In the genomic region with DNA sequence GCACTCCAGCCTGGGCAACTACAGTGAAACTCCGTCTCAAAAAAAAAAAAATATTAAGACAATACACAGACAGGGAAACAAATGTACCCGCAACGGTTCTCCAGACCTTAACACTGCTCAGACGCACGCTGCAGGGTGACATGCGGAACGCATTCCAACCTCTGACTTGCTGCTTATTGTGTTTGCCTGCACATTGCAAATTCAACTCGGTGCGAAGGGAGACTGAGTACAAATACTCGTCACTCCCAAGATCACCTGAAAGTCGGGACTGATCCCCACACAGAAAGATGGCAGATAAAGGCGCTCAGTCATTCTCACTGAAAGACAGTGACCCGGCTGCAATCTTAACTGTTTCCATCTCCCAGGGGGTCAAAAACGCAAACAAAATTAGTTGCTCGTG, we compare ENCODE assay signal across 8 cellular contexts. TPM values are rescaled to one million over a fixed set of nuclear protein-coding genes. Genes with fewer than 3 reads are reported as not detected.
DNase-seq lines count a peak whose midpoint lies in the region; ATAC-seq and TF ChIP-seq lines count a peak whose summit lies in the region.

No MANE protein-coding gene starts in this region.

- H3K4me3 ChIP-seq in right cardiac atrium (ENCODE audit: low read length) (peak overlapping the region; percentile 87), skeletal muscle tissue (ENCODE audit: low read length in 3 of 3) (peak overlapping the region; percentile 85 to 89 (median 87))

- ATAC-seq in right cardiac atrium (no peak), GM19397 (IDR thresholded peaks at IDR 0.05; ENCODE audit: unreplicated experiment) (no peak), HG03521 (IDR thresholded peaks at IDR 0.05; ENCODE audit: unreplicated experiment) (no peak), GM18873 (IDR thresholded peaks at IDR 0.05; ENCODE audit: low FRiP score, unreplicated experiment) (no peak)

- H2AK5ac ChIP-seq in H9 (ENCODE audit: insufficient read length, low read length), result no peak overlapping the region

- no peak for TF ChIP-seq CTCF in H9 (conservative IDR thresholded peaks at IDR 0.05)
- TF ChIP-seq CTCF in VCaP (conservative IDR thresholded peaks at IDR 0.05), result no peak

- no peak overlapping the region for H3K56ac ChIP-seq in H9 (ENCODE audit: insufficient read length, low read depth, low read length)

- H2BK5ac ChIP-seq in H9 (ENCODE audit: insufficient read length, low read length), result no peak overlapping the region

- peaks cover 11% of the 10 kb centered on the region for H3K23me2 ChIP-seq in H9 (ENCODE audit: insufficient read length, low read depth, low read length, poor library complexity, severe bottlenecking)

- no peak overlapping the region for H2BK20ac ChIP-seq in H9 (ENCODE audit: low read depth, low read length, poor library complexity, severe bottlenecking)

- H3K27ac ChIP-seq in H9 (ENCODE audit: insufficient read length, low read depth, low read length) (no peak overlapping the region), VCaP (peak overlapping the region; percentile 77), right cardiac atrium (ENCODE audit: low read length) (no peak overlapping the region), skeletal muscle tissue (ENCODE audit: low read depth, low read length) (peak overlapping the region; percentile 93)

- H2BK12ac ChIP-seq in H9 (ENCODE audit: insufficient read length, low read depth, low read length), result no peak overlapping the region

- H3K9me3 Mint-ChIP-seq in H9, result peaks cover 16 to 26% of the 10 kb centered on the region in 2 experiments

- no peak overlapping the region for H3K27ac Mint-ChIP-seq in H9

- H3K27me3 Mint-ChIP-seq in H9 (ENCODE audit: low read depth), result peaks cover 26% of the 10 kb centered on the region

- H2AFZ ChIP-seq in H9 (ENCODE audit: low read length), result no peak overlapping the region

- intact Hi-C loops in right cardiac atrium (cut with DNase I), result no loop called here

- H3K4me1 ChIP-seq in H9 (ENCODE audit: insufficient read depth, low read length) (peaks cover 4% of the 10 kb centered on the region), right cardiac atrium (ENCODE audit: control insufficient read depth, insufficient read depth, low read length) (no peaks in the 10 kb centered on the region), skeletal muscle tissue (ENCODE audit: control insufficient read depth in 3 of 3, insufficient read depth in 3 of 3, low read length in 3 of 3) (peaks cover 18 to 42% (median 23%) of the 10 kb centered on the region in 3 donors)

- no peak overlapping the region for H3K18ac ChIP-seq in H9 (ENCODE audit: insufficient read length, low read depth, low read length)

- DNase-seq in H9 (no peak), right cardiac atrium (peak in 1 of 3 donors; percentile 2), NCI-H2171 (lab: John Stamatoyannopoulos, UW) (no peak)

- peaks cover 10% of the 10 kb centered on the region for H3K79me1 ChIP-seq in H9 (ENCODE audit: insufficient read depth, low read depth, low read length, poor library complexity, severe bottlenecking)

- peaks cover 0 to 6% (median 0%) of the 10 kb centered on the region in 3 donors for H3K36me3 ChIP-seq in skeletal muscle tissue (ENCODE audit: control insufficient read depth in 3 of 3, insufficient read depth in 3 of 3, low read length in 3 of 3)

- no peaks in the 10 kb centered on the region for H4K20me1 ChIP-seq in H9 (ENCODE audit: control insufficient read depth, insufficient read depth, insufficient read length)

- peaks cover 17% of the 10 kb centered on the region; the same call in 1 of the 2 replicates for H3K79me2 ChIP-seq in H9 (ENCODE audit: insufficient read depth, low read length)

- WGBS in H9 (ENCODE audit: extremely low coverage, insufficient read length, low lambda C conversion rate), result no CpG with 5 or more reads among the region's 15 CpGs
- 34% methylated on average over 15 of the region's 15 CpGs for WGBS in right cardiac atrium

- H4K91ac ChIP-seq in H9 (ENCODE audit: insufficient read length, low read depth, low read length), result no peak overlapping the region

- no peak overlapping the region for H4K8ac ChIP-seq in H9 (replicated peaks; ENCODE audit: insufficient read length, low read depth, low read length)

- peaks cover 0 to 2% (median 0%) of the 10 kb centered on the region in 3 experiments; a peak in 3 of 7 replicates for H3K36me3 Mint-ChIP-seq in H9 (ENCODE audit: insufficient read depth in 1 of 3, low read depth in 3 of 3)

- peak overlapping the region; percentile 68 for H3K9ac ChIP-seq in H9 (ENCODE audit: extremely low read depth, insufficient read length, low read length)
- peak overlapping the region; percentile 89 to 99 (median 96) for H3K9ac ChIP-seq in skeletal muscle tissue (ENCODE audit: low read depth in 1 of 3, low read length in 3 of 3)

- H3K14ac ChIP-seq in H9 (ENCODE audit: insufficient read depth, low read length), result peak overlapping the region; percentile 77; the same call in 1 of the 2 replicates

- H3K4me1 Mint-ChIP-seq in H9, result peaks cover 12 to 15% of the 10 kb centered on the region in 2 experiments

- no peak overlapping the region for H3T11ph ChIP-seq in H9 (ENCODE audit: low read length)

- peak overlapping the region; percentile 99 for H3K4me2 ChIP-seq in H9 (ENCODE audit: insufficient read depth, insufficient read length, low read length)

- peak overlapping the region; percentile 75 to 82 for H3K4me3 Mint-ChIP-seq in H9

- no peak overlapping the region for H2BK120ac ChIP-seq in H9 (ENCODE audit: low read depth, low read length, poor library complexity, severe bottlenecking)

- H3K9me3 ChIP-seq in H9 (ENCODE audit: control insufficient read depth, low read depth, low read length) (peaks cover 8% of the 10 kb centered on the region), right cardiac atrium (ENCODE audit: control insufficient read depth, low read length) (no peaks in the 10 kb centered on the region), skeletal muscle tissue (ENCODE audit: control insufficient read depth in 3 of 3, low read length in 3 of 3) (no peaks in the 10 kb centered on the region)

- no peak overlapping the region for H4K5ac ChIP-seq in H9 (ENCODE audit: insufficient read length, low read depth, low read length)

- H3K4ac ChIP-seq in H9 (ENCODE audit: low read depth, low read length), result no peak overlapping the region

- H2BK15ac ChIP-seq in H9 (ENCODE audit: low read depth, low read length), result no peak overlapping the region

- no peaks in the 10 kb centered on the region for H3K27me3 ChIP-seq in H9 (ENCODE audit: insufficient read depth, low read length)
- H3K27me3 ChIP-seq in right cardiac atrium (ENCODE audit: control insufficient read depth, insufficient read depth), result no peaks in the 10 kb centered on the region
- H3K27me3 ChIP-seq in skeletal muscle tissue (ENCODE audit: control insufficient read depth in 3 of 3, insufficient read depth in 3 of 3, low read length in 3 of 3), result no peaks in the 10 kb centered on the region

- H3K23ac ChIP-seq in H9 (ENCODE audit: insufficient read length, low read depth, low read length), result no peak overlapping the region

RNA-seq across cellular contexts. Expression of a gene that starts 0.8 kb away (rescaled TPM):
- total RNA-seq in H9 (2021) (70.0 and 75.3 TPM in 2 replicates), right cardiac atrium (10 to 100 TPM; 32.9 to 54.8 (median 49.0) TPM), skeletal muscle tissue (31.8 TPM)
- polyA plus RNA-seq in right cardiac atrium, result 35.7 TPM

RNA-seq across cellular contexts. Expression of a gene that starts 14.7 kb away (rescaled TPM):
- total RNA-seq in H9 (2021) (0.20 TPM in 1 of 2 replicates, not detected in the other), right cardiac atrium (under 1 TPM in 2 of 4 donors, not detected in 2; 0.18 to 0.28 TPM), skeletal muscle tissue (1.0 TPM)
- 0.09 TPM for polyA plus RNA-seq in right cardiac atrium

RNA-seq across cellular contexts. Expression of a gene that starts 19.1 kb away (rescaled TPM):
- total RNA-seq in H9 (2021), result 93.4 and 98.9 TPM in 2 replicates
- 10 to 100 TPM; 21.2 to 29.2 (median 23.2) TPM for total RNA-seq in right cardiac atrium
- polyA plus RNA-seq in right cardiac atrium, result 24.6 TPM
- 11.0 TPM for total RNA-seq in skeletal muscle tissue

RNA-seq across cellular contexts. Expression of a gene that starts 29.7 kb away (rescaled TPM):
- 1.3 and 2.0 TPM in 2 replicates for total RNA-seq in H9 (2021)
- total RNA-seq in right cardiac atrium, result 1 to 10 TPM in 2 of 4 donors, under 1 TPM in 2; 0.39 to 1.8 (median 0.89) TPM
- 0.50 TPM for polyA plus RNA-seq in right cardiac atrium
- total RNA-seq in skeletal muscle tissue, result under 0.01 TPM

RNA-seq across cellular contexts. Expression of a gene that starts 43.2 kb away (rescaled TPM):
- total RNA-seq in H9 (2021), result not detected in 2 replicates
- total RNA-seq in right cardiac atrium, result under 1 TPM in 1 of 4 donors, not detected in 3; 0.26 TPM
- 0.18 TPM for polyA plus RNA-seq in right cardiac atrium
- not detected for total RNA-seq in skeletal muscle tissue

Comparison
In these comparisons a context has a peak if more than half of its experiments do, and no peak if none do; other contexts are left out.
1. H3K27ac ChIP-seq: peak in VCaP (single experiment) and skeletal muscle tissue (single experiment); none in H9 (single experiment) and right cardiac atrium (single experiment).